In genomic region chr16:86481607-86482006, GRCh38 we compare ENCODE assay signal across 28 cellular contexts. TPM values are rescaled to one million over a fixed set of nuclear protein-coding genes. Genes with fewer than 3 reads are reported as not detected.
A peak's percentile ranks its signal among the peaks of the same experiment; 100 is the strongest.
DNase-seq lines count a peak whose midpoint lies in the region; ATAC-seq, FAIRE-seq and TF ChIP-seq lines count a peak whose summit lies in the region.
"Had no signal": no experiment of that assay in that cellular context is flagged by ENCODE, and none has a peak within 500 bp of the region (broad histone marks: within the 10 kb centered on the region; RNA-seq: fewer than 3 reads in every experiment).

No MANE protein-coding gene starts in this region.

- H3K4me2 ChIP-seq in K562 (ENCODE audit: insufficient read depth, low read length) (no peak overlapping the region), osteoblast (ENCODE audit: insufficient read depth, low read length) (no peak overlapping the region), SK-N-SH (no peak overlapping the region)
- H3K4me2 ChIP-seq: BLaER1 had no signal

- POLR2A ChIA-PET in K562 (lab: Yijun Ruan, JAX) (no interaction called here), SK-N-SH (lab: Yijun Ruan, JAX) (no interaction called here), MCF 10A (lab: Yijun Ruan, JAX) (no interaction called here)

- no peak for TF ChIP-seq POLR2A in K562 (conservative IDR thresholded peaks at IDR 0.05)
- TF ChIP-seq POLR2A in esophagus squamous epithelium (IDR thresholded peaks at IDR 0.05) = no peak

- TF ChIP-seq CTCF in K562 (IDR thresholded peaks at IDR 0.05 in 2 of 3, conservative IDR thresholded peaks at IDR 0.05 in 1 of 3; ENCODE audit: insufficient read depth in 2 of 3, low read depth in 1 of 3, low read length in 3 of 3) (no peak), esophagus squamous epithelium (IDR thresholded peaks at IDR 0.05) (no peak), osteoblast (IDR thresholded peaks at IDR 0.05; ENCODE audit: extremely low read depth, low read depth, low read length) (no peak), SK-N-SH (IDR thresholded peaks at IDR 0.05) (no peak), MCF 10A (IDR thresholded peaks at IDR 0.05; ENCODE audit: unreplicated experiment) (no peak)

- H3K27ac Mint-ChIP-seq in MCF 10A (ENCODE audit: low read depth, unreplicated experiment) = no peak overlapping the region
- H3K27ac Mint-ChIP-seq: CD14-positive monocyte; CD4-positive, alpha-beta memory T cell; CD4-positive, CD25-positive, alpha-beta regulatory T cell; CD8-positive, alpha-beta memory T cell had no signal

- TF ChIP-seq RAD21 in Ishikawa (IDR thresholded peaks at IDR 0.05; ENCODE audit: low read depth) (no peak), K562 (CRISPR knock-in tag; conservative IDR thresholded peaks at IDR 0.05 in 1 of 2, IDR thresholded peaks at IDR 0.05 in 1 of 2) (no peak), SK-N-SH (IDR thresholded peaks at IDR 0.05; ENCODE audit: low read length) (no peak)

- H3K4me3 ChIP-seq in K562 (no peak overlapping the region), esophagus squamous epithelium (no peak overlapping the region), osteoblast (ENCODE audit: insufficient read depth, low read length) (no peak overlapping the region), SK-N-SH (ENCODE audit: low read depth in 2 of 2, low read length in 1 of 2) (no peak overlapping the region)
- H3K4me3 ChIP-seq: BLaER1 had no signal

- BruUV-seq in K562 (replicated peaks; lab: Mats Ljungman, UMichigan) (no TSS peak), MCF 10A (replicated peaks; lab: Mats Ljungman, UMichigan) (no TSS peak)

- peaks cover 74% of the 10 kb centered on the region for H3K27me3 Mint-ChIP-seq in MCF 10A (ENCODE audit: insufficient read depth, unreplicated experiment)

- no peaks in the 10 kb centered on the region for H3K9me2 ChIP-seq in SK-N-SH

- TF ChIP-seq EP300 in Ishikawa (IDR thresholded peaks at IDR 0.05; ENCODE audit: borderline replicate concordance) (no peak), K562 (IDR thresholded peaks at IDR 0.05; ENCODE audit: low read length) (no peak), SK-N-SH (IDR thresholded peaks at IDR 0.05; ENCODE audit: borderline replicate concordance in 1 of 2, low read depth in 1 of 2, low read length in 1 of 2) (no peak)

- DNase-seq in K562 (ENCODE audit: extremely low read depth in 1 of 4, low spot score in 3 of 4) = no peak
- no peak for DNase-seq in esophagus squamous epithelium (lab: John Stamatoyannopoulos, UW)
- DNase-seq in osteoblast (ENCODE audit: insufficient read length, low spot score, missing footprints) = peak; percentile 51
- DNase-seq in DMS79 treated with DMSO at 0.1 percent for 48 hours (lab: John Stamatoyannopoulos, UW) = no peak
- no peak for DNase-seq in NCI-H1417 (lab: John Stamatoyannopoulos, UW)
- DNase-seq in SK-N-SH = no peak
- no peak for DNase-seq in MCF 10A (ENCODE audit: unreplicated experiment)
- DNase-seq: 8988T; ACHN; BE2C; C1 segment of cervical spinal cord; CD4-positive, alpha-beta memory T cell; CD4-positive, CD25-positive, alpha-beta regulatory T cell; CD8-positive, alpha-beta memory T cell; COR-L47; DMS 273 treated with DMSO at 0.1 percent for 48 hours; DMS153; DMS53; DMS79; GF-D8 had no signal

- H3K9me3 ChIP-seq in K562 (replicated peaks; ENCODE audit: control insufficient read depth, insufficient read depth, low read depth, low read length) (no peaks in the 10 kb centered on the region), esophagus squamous epithelium (peaks cover 0 to 11% (median 7%) of the 10 kb centered on the region in 3 donors), osteoblast (ENCODE audit: low read depth, low read length) (peaks cover 8% of the 10 kb centered on the region), SK-N-SH (no peaks in the 10 kb centered on the region)

- H3K4me1 ChIP-seq in K562 (replicated peaks in 1 of 2; ENCODE audit: control insufficient read depth in 2 of 2, insufficient read depth in 2 of 2, low read length in 2 of 2) = no peaks in the 10 kb centered on the region
- peaks cover 0 to 30% (median 13%) of the 10 kb centered on the region in 3 donors for H3K4me1 ChIP-seq in esophagus squamous epithelium
- H3K4me1 ChIP-seq in osteoblast (ENCODE audit: insufficient read depth, low read length) = no peaks in the 10 kb centered on the region
- no peaks in the 10 kb centered on the region for H3K4me1 ChIP-seq in SK-N-SH (ENCODE audit: control insufficient read depth in 1 of 2, insufficient read depth in 2 of 2, low read depth in 1 of 2, low read length in 1 of 2)
- H3K4me1 ChIP-seq: BE2C, BLaER1 had no signal

- intact Hi-C loops in K562 (cut with micrococcal nuclease) (no loop called here), esophagus squamous epithelium (cut with DNase I) (no loop called here), MCF 10A (cut with micrococcal nuclease) (no loop called here)

- H3K27ac ChIP-seq in K562 (ENCODE audit: extremely low read depth, low read depth, low read length) = no peak overlapping the region
- peak overlapping the region in 3 of 4 donors; percentile 67 to 81 (median 79) for H3K27ac ChIP-seq in esophagus squamous epithelium
- no peak overlapping the region for H3K27ac ChIP-seq in osteoblast (ENCODE audit: low read depth, low read length)
- no peak overlapping the region for H3K27ac ChIP-seq in SK-N-SH (ENCODE audit: low read depth in 2 of 2, low read length in 1 of 2)
- H3K27ac ChIP-seq: BLaER1 had no signal

- no peaks in the 10 kb centered on the region for H4K20me1 ChIP-seq in K562 (replicated peaks; ENCODE audit: control insufficient read depth, insufficient read depth, low read length)
- H4K20me1 ChIP-seq in osteoblast (ENCODE audit: insufficient read depth, low read length) = no peaks in the 10 kb centered on the region
- no peaks in the 10 kb centered on the region for H4K20me1 ChIP-seq in SK-N-SH (ENCODE audit: insufficient read depth)
- H4K20me1 ChIP-seq: BLaER1 had no signal

- H3K9me1 ChIP-seq in K562 (ENCODE audit: control insufficient read depth, insufficient read depth, low read length) = no peaks in the 10 kb centered on the region

- CTCF ChIA-PET in K562 (lab: Yijun Ruan, JAX; ENCODE audit: low intra/inter-chr PET ratio) (no interaction called here), SK-N-SH (lab: Yijun Ruan, JAX) (interaction anchor here (1.4 kb wide), 1 partner anchor 36 kb away, joined by 5 read pairs; no protein-coding TSS in a partner anchor), MCF 10A (lab: Yijun Ruan, JAX) (interaction anchor here (0.7 kb wide), 1 partner anchor 24 kb away, joined by 3 read pairs; no protein-coding TSS in a partner anchor)

- H3K79me2 ChIP-seq in K562 (ENCODE audit: control insufficient read depth, insufficient read depth, low read length) (no peaks in the 10 kb centered on the region), osteoblast (ENCODE audit: insufficient read depth, low read length) (no peaks in the 10 kb centered on the region), SK-N-SH (ENCODE audit: insufficient read depth) (no peaks in the 10 kb centered on the region)

- no peak for FAIRE-seq in K562 (lab: Jason Lieb, UNC)
- FAIRE-seq: A204.1, G401.6, GM12891, GM19239 had no signal

- H3K4me1 Mint-ChIP-seq in MCF 10A (ENCODE audit: insufficient read depth, unreplicated experiment) = no peaks in the 10 kb centered on the region
- H3K4me1 Mint-ChIP-seq: CD14-positive monocyte; CD4-positive, alpha-beta memory T cell; CD4-positive, CD25-positive, alpha-beta regulatory T cell; CD8-positive, alpha-beta memory T cell had no signal

- 4% methylated on average over 3 of the region's 3 CpGs for WGBS in K562 (ENCODE audit: insufficient coverage, low coverage, missing lambda C conversion rate)
- 59 to 91% methylated on average over 3 of the region's 3 CpGs for WGBS in esophagus squamous epithelium, 2 donors
- 22% methylated on average over 3 of the region's 3 CpGs for WGBS in SK-N-SH (ENCODE audit: low lambda C conversion rate)

- no peaks in the 10 kb centered on the region for H3K36me3 Mint-ChIP-seq in MCF 10A (ENCODE audit: insufficient read depth, unreplicated experiment)
- H3K36me3 Mint-ChIP-seq: CD14-positive monocyte; CD4-positive, alpha-beta memory T cell; CD4-positive, CD25-positive, alpha-beta regulatory T cell; CD8-positive, alpha-beta memory T cell had no signal

- H2AFZ ChIP-seq in K562 (ENCODE audit: low read depth, low read length) (no peak overlapping the region), osteoblast (ENCODE audit: low read length) (no peak overlapping the region), SK-N-SH (ENCODE audit: low read depth) (no peak overlapping the region)

- in situ Hi-C loops in K562 (cut with MboI) = no loop called here

- no peaks in the 10 kb centered on the region for H3K9me3 Mint-ChIP-seq in MCF 10A (ENCODE audit: unreplicated experiment)

- H3K9ac ChIP-seq in K562 (ENCODE audit: insufficient read depth in 1 of 2, low read depth in 2 of 2, low read length in 2 of 2) (no peak overlapping the region), SK-N-SH (no peak overlapping the region)
- H3K9ac ChIP-seq: BLaER1 had no signal

- no peaks in the 10 kb centered on the region for H3F3A ChIP-seq in SK-N-SH (replicated peaks; ENCODE audit: insufficient read depth)

- no peak for ATAC-seq in K562

- no peak overlapping the region for H3K4me3 Mint-ChIP-seq in MCF 10A (ENCODE audit: unreplicated experiment)
- H3K4me3 Mint-ChIP-seq: CD14-positive monocyte; CD4-positive, alpha-beta memory T cell; CD4-positive, CD25-positive, alpha-beta regulatory T cell; CD8-positive, alpha-beta memory T cell had no signal

- H3K36me3 ChIP-seq in K562 (ENCODE audit: control insufficient read depth, insufficient read depth, low read length) (no peaks in the 10 kb centered on the region), esophagus squamous epithelium (no peaks in the 10 kb centered on the region), osteoblast (ENCODE audit: insufficient read depth, low read length) (no peaks in the 10 kb centered on the region), SK-N-SH (replicated peaks in 1 of 2; ENCODE audit: control insufficient read depth in 1 of 2, insufficient read depth in 2 of 2, low read length in 1 of 2) (no peaks in the 10 kb centered on the region)
- H3K36me3 ChIP-seq: BE2C, BLaER1 had no signal

- peaks cover 3 to 35% of the 10 kb centered on the region in 2 experiments; a peak in 2 of 5 replicates for H3K27me3 ChIP-seq in K562 (ENCODE audit: control insufficient read depth in 2 of 2, insufficient read depth in 2 of 2, low read length in 2 of 2)
- H3K27me3 ChIP-seq in esophagus squamous epithelium = peaks cover 0 to 69% (median 0%) of the 10 kb centered on the region in 4 donors
- H3K27me3 ChIP-seq in osteoblast (ENCODE audit: insufficient read depth, low read length) = peaks cover 83% of the 10 kb centered on the region
- H3K27me3 ChIP-seq in SK-N-SH (ENCODE audit: insufficient read depth) = peaks cover 58% of the 10 kb centered on the region

RNA-seq across cellular contexts. Expression of gene FOXF1, which starts 28.7 kb away (rescaled TPM):
- not detected in 2 replicates for total RNA-seq in K562 (2011; cell fraction: chromatin; rRNA removed; ENCODE audit: low replicate concordance)
- not detected in 2 replicates for total RNA-seq in K562 (2011; cell fraction: nucleolus; rRNA removed)
- not detected in 2 replicates for total RNA-seq in K562 (2011; cell fraction: nucleoplasm; rRNA removed)
- not detected in 2 replicates for total RNA-seq in K562 (2014; rRNA removed)
- not detected in 2 replicates for total RNA-seq in K562 (2014; rRNA removed; fragmentation: Illumina TruSeq; extraction: Trizol)
- not detected in 2 replicates for total RNA-seq in K562 (2015; rRNA removed; fragmentation: Illumina TruSeq; extraction: Trizol)
- total RNA-seq in K562 (2021) = 0.04 TPM in 1 of 2 replicates, not detected in the other
- not detected in 2 replicates for polyA plus RNA-seq in K562 (2011; rRNA removed)
- not detected in 2 replicates for polyA plus RNA-seq in K562 (2011; cell fraction: cytosol; rRNA removed)
- polyA plus RNA-seq in K562 (2011; cell fraction: nucleus; rRNA removed) = not detected in 2 replicates
- not detected in 2 replicates for polyA plus RNA-seq in K562 (2012)
- polyA plus RNA-seq in K562 (2014; fragmentation: Illumina TruSeq; extraction: Trizol) = not detected in 2 replicates
- polyA plus RNA-seq in K562 (2014; fragmentation: Nextera tagmentation; extraction: Ambion mirVana) = not detected
- not detected in 2 replicates for polyA plus RNA-seq in K562 (2014; rRNA removed)
- polyA minus RNA-seq in K562 (2011; rRNA and poly(A)+ RNA removed) = not detected in 2 replicates
- not detected in 2 replicates for polyA minus RNA-seq in K562 (2011; cell fraction: cytosol; rRNA and poly(A)+ RNA removed)
- polyA minus RNA-seq in K562 (2011; cell fraction: nucleus; rRNA and poly(A)+ RNA removed) = not detected in 2 replicates
- total RNA-seq in esophagus squamous epithelium = 1 to 10 TPM in 3 of 4 donors, under 1 TPM in 1; 0.76 to 8.6 (median 3.0) TPM
- not detected in 2 replicates for total RNA-seq in osteoblast
- polyA plus RNA-seq in SK-N-SH (2012; rRNA removed) = 0.02 TPM in 1 of 2 replicates, not detected in the other
- 0.01 TPM in 1 of 2 replicates, not detected in the other for polyA plus RNA-seq in SK-N-SH (2012; cell fraction: cytosol; rRNA removed)
- polyA plus RNA-seq in SK-N-SH (2012; cell fraction: nucleus; rRNA removed) = 0.02 and 0.04 TPM in 2 replicates
- not detected in 2 replicates for total RNA-seq in MCF 10A (2022)
- total RNA-seq: A673; CD4-positive, alpha-beta memory T cell; CD4-positive, CD25-positive, alpha-beta regulatory T cell; CD8-positive, alpha-beta memory T cell had no signal
- polyA plus RNA-seq: CD14-positive monocyte; CD4-positive, alpha-beta memory T cell; CD4-positive, CD25-positive, alpha-beta regulatory T cell; CD8-positive, alpha-beta memory T cell had no signal

Comparison
In these comparisons a context has a peak if more than half of its experiments do, and no peak if none do; other contexts are left out.
1. H3K27ac ChIP-seq: peak in esophagus squamous epithelium (3 of 4); none in K562 (single experiment), osteoblast (single experiment) and SK-N-SH (0 of 2).